In genomic region chr13:65872448-65872847, GRCh38 we compare ENCODE assay signal across 31 cellular contexts.
"Had no signal": no experiment of that assay in that cellular context is flagged by ENCODE, and none has a peak within 500 bp of the region (broad histone marks: within the 10 kb centered on the region; RNA-seq: fewer than 3 reads in every experiment).

No MANE protein-coding gene starts in this region.

- H3K4me1 ChIP-seq: body of pancreas, breast epithelium had no signal

- ATAC-seq: activated CD8-positive, alpha-beta T cell treated with anti-CD3 and anti-CD28 coated beads for 36 hours; activated naive CD8-positive, alpha-beta T cell treated with anti-CD3 and anti-CD28 coated beads, Interleukin-2, amount 50 U/mL, for 24 hours; activated T-cell treated with anti-CD3 and anti-CD28 coated beads, Interleukin-2, amount 50 U/mL, for 4 hours; activated T-cell treated with anti-CD3 and anti-CD28 coated beads, Interleukin-2, amount 50 U/mL, for 72 hours; activated T-helper 17 cell treated with anti-CD3 and anti-CD28 coated beads, Interleukin-2, amount 50 U/mL, for 72 hours; body of pancreas had no signal

- H3K9me3 ChIP-seq: body of pancreas, breast epithelium had no signal

- H3K36me3 ChIP-seq: brain microvascular endothelial cell, breast epithelium had no signal

- H3K27ac ChIP-seq: body of pancreas, brain microvascular endothelial cell, breast epithelium, VCaP had no signal

- FAIRE-seq: astrocyte, TTC549 had no signal

- DNase-seq: activated B cell treated with CpG ODN at 0.5 μM for 24 hours; activated CD4-positive, alpha-beta memory T cell treated with anti-CD3 and anti-CD28 coated beads for 36 hours; activated CD4-positive, alpha-beta T cell treated with anti-CD3 and anti-CD28 coated beads for 4 hours; activated CD4-positive, alpha-beta T cell treated with anti-CD3 and anti-CD28 coated beads, Interleukin-2, amount 10 ng/mL, durations not matched to agents 24 days and 14 days; activated CD4-positive, alpha-beta T cell treated with anti-CD3 and anti-CD28 coated beads, Interleukin-2, amount 50 U/mL, for 1 hour; activated CD4-positive, alpha-beta T cell treated with anti-CD3 and anti-CD28 coated beads, Interleukin-2, amount 50 U/mL, for 4 hours; activated CD4-positive, CD25-positive, alpha-beta regulatory T cell treated with anti-CD3 and anti-CD28 coated beads, Interleukin-2, amount 50 U/mL, for 72 hours; activated CD8-positive, alpha-beta memory T cell treated with anti-CD3 and anti-CD28 coated beads, Interleukin-2, amount 50 U/mL, for 4 hours; activated CD8-positive, alpha-beta T cell treated with anti-CD3 and anti-CD28 coated beads for 36 hours; activated effector memory CD4-positive, alpha-beta T cell treated with anti-CD3 and anti-CD28 coated beads, Interleukin-2, amount 50 U/mL, for 16 hours; activated naive CD4-positive, alpha-beta T cell treated with anti-CD3 and anti-CD28 coated beads, Interleukin-2, amount 10 ng/mL, durations not matched to agents 7 days and 5 days; activated naive CD4-positive, alpha-beta T cell treated with Interleukin-2 at 50 U/mL for 16 hours; activated naive CD8-positive, alpha-beta T cell treated with anti-CD3 and anti-CD28 coated beads, Interleukin-2, amount 10 ng/mL, durations not matched to agents 7 days and 5 days; activated naive CD8-positive, alpha-beta T cell treated with anti-CD3 and anti-CD28 coated beads, Interleukin-2, amount 50 U/mL, for 24 hours; activated T-cell treated with anti-CD3 and anti-CD28 coated beads for 4 hours; activated T-cell treated with anti-CD3 and anti-CD28 coated beads, Interleukin-2, amount 50 U/mL, for 1 hour; activated T-cell treated with anti-CD3 and anti-CD28 coated beads, Interleukin-2, amount 50 U/mL, for 4 hours; activated T-cell treated with anti-CD3 and anti-CD28 coated beads, Interleukin-2, amount 50 U/mL, for 72 hours; amygdala; anterior cingulate cortex; body of pancreas; brain microvascular endothelial cell; central memory CD4-positive, alpha-beta T cell; T-helper 1 cell; T-helper 2 cell; T-helper 9 cell had no signal

- H3K4me3 ChIP-seq: body of pancreas, breast epithelium had no signal

- H3K27me3 ChIP-seq: body of pancreas, brain microvascular endothelial cell, breast epithelium had no signal
